10 cellular contexts compared by ENCODE assay signal in the genomic region with DNA sequence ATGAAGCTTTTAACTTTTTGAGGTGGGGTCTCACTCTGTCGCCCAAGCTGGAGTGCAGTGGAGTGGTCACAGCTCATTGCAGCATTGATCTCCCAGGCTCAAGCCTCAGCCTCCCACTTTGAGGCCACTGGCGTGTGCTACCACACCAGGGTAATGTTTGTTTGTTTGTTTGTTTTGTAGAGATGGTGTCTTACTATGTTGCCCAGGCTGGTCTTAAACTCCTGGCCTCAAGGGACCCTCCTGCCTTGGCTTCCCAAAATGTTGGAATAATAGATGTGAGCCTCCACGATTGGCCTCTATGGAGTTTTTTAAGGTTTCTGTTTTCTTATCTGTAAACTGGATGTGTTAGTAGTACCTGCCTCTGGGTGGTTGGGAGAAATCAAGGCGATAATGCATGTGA. TPM values are rescaled to one million over a fixed set of nuclear protein-coding genes. Genes with fewer than 3 reads are reported as not detected.
A peak's percentile ranks its signal among the peaks of the same experiment; 100 is the strongest.
DNase-seq lines count a peak whose midpoint lies in the region; ATAC-seq, FAIRE-seq and TF ChIP-seq lines count a peak whose summit lies in the region.
"Had no signal": no experiment of that assay in that cellular context is flagged by ENCODE, and none has a peak within 500 bp of the region (broad histone marks: within the 10 kb centered on the region; RNA-seq: fewer than 3 reads in every experiment).

No MANE protein-coding gene starts in this region.

- H4K20me1 ChIP-seq in K562 (replicated peaks; ENCODE audit: control insufficient read depth, insufficient read depth, low read length), result peaks cover 54% of the 10 kb centered on the region

- peaks cover 68% of the 10 kb centered on the region for H3K79me2 ChIP-seq in K562 (ENCODE audit: control insufficient read depth, insufficient read depth, low read length)

- H3K9me1 ChIP-seq in K562 (ENCODE audit: control insufficient read depth, insufficient read depth, low read length), result peaks cover 22% of the 10 kb centered on the region

- no peak overlapping the region for H3K4me2 ChIP-seq in K562 (ENCODE audit: insufficient read depth, low read length)

- H3K27me3 ChIP-seq in K562 (ENCODE audit: control insufficient read depth in 2 of 2, insufficient read depth in 2 of 2, low read length in 2 of 2), result no peaks in the 10 kb centered on the region

- peaks cover 48% of the 10 kb centered on the region for H3K36me3 Mint-ChIP-seq in stimulated activated naive CD8-positive, alpha-beta T cell treated with anti-CD3 and anti-CD28 coated beads, Interleukin-15, Interleukin-2, amounts not matched to agents 100 ng/mL and 50 ng/mL, for 24 hours (ENCODE audit: low read depth)
- H3K36me3 Mint-ChIP-seq in nephron progenitor cell (ENCODE audit: low read depth), result peaks cover 29% of the 10 kb centered on the region

- in situ Hi-C loops in K562 (cut with MboI), result no loop called here

- intact Hi-C loops in K562 (cut with micrococcal nuclease), result loop anchor here (2.0 kb wide), 1 partner anchor 14 kb away; no protein-coding TSS in a partner anchor

- peaks cover 86% of the 10 kb centered on the region for H3K4me1 Mint-ChIP-seq in stimulated activated naive CD8-positive, alpha-beta T cell treated with anti-CD3 and anti-CD28 coated beads, Interleukin-15, Interleukin-2, amounts not matched to agents 100 ng/mL and 50 ng/mL, for 24 hours (ENCODE audit: low read depth)
- peaks cover 52% of the 10 kb centered on the region for H3K4me1 Mint-ChIP-seq in nephron progenitor cell

- no TSS peak for BruUV-seq in K562 (replicated peaks; lab: Mats Ljungman, UMichigan)

- H3K4me3 ChIP-seq in K562, result no peak overlapping the region

- TF ChIP-seq RAD21 in K562 (CRISPR knock-in tag; conservative IDR thresholded peaks at IDR 0.05 in 1 of 2, IDR thresholded peaks at IDR 0.05 in 1 of 2), result no peak

- WGBS in K562 (ENCODE audit: insufficient coverage, low coverage, missing lambda C conversion rate), result 72% methylated on average over 4 of the region's 4 CpGs

- peak overlapping the region in 1 of 2 experiments; percentile 16; a peak in 2 of 4 replicates for H3K9ac ChIP-seq in K562 (ENCODE audit: insufficient read depth in 1 of 2, low read depth in 2 of 2, low read length in 2 of 2)

- DNase-seq in stimulated activated naive CD8-positive, alpha-beta T cell treated with anti-CD3 and anti-CD28 coated beads, Interleukin-15, Interleukin-2, amounts not matched to agents 100 U/mL and 50 U/mL, for 24 hours, result no peak
- DNase-seq in K562 (ENCODE audit: extremely low read depth in 1 of 4, low spot score in 3 of 4), result no peak
- DNase-seq in nephron progenitor cell, result no peak
- no peak for DNase-seq in GM12892 (ENCODE audit: insufficient read length)
- no peak for DNase-seq in HPDE6-E6E7 (ENCODE audit: extremely low spot score)
- no peak for DNase-seq in DMS 273 treated with DMSO at 0.1 percent for 48 hours (lab: John Stamatoyannopoulos, UW)
- DNase-seq: NCI-H2107 had no signal

- TF ChIP-seq POLR2A in K562 (conservative IDR thresholded peaks at IDR 0.05) (no peak), GM12892 (IDR thresholded peaks at IDR 0.05; ENCODE audit: low read depth, low read length) (no peak)

- FAIRE-seq in K562 (lab: Jason Lieb, UNC), result no peak
- FAIRE-seq in GM12892 (lab: Jason Lieb, UNC), result no peak

- H3K4me3 Mint-ChIP-seq in stimulated activated naive CD8-positive, alpha-beta T cell treated with anti-CD3 and anti-CD28 coated beads, Interleukin-15, Interleukin-2, amounts not matched to agents 100 ng/mL and 50 ng/mL, for 24 hours, result peak overlapping the region; percentile 61
- no peak overlapping the region for H3K4me3 Mint-ChIP-seq in nephron progenitor cell

- POLR2A ChIA-PET in K562 (lab: Yijun Ruan, JAX), result interaction anchor here (2.2 to 68.9 kb wide), 3 partner anchors 9 to 29 kb away, joined by 10 to 1693 read pairs (median 186); a partner anchor contains a TSS

- H3K9me3 ChIP-seq in K562 (replicated peaks; ENCODE audit: control insufficient read depth, insufficient read depth, low read depth, low read length), result no peaks in the 10 kb centered on the region

- H3K27me3 Mint-ChIP-seq in stimulated activated naive CD8-positive, alpha-beta T cell treated with anti-CD3 and anti-CD28 coated beads, Interleukin-15, Interleukin-2, amounts not matched to agents 100 ng/mL and 50 ng/mL, for 24 hours, result no peaks in the 10 kb centered on the region
- peaks cover 2% of the 10 kb centered on the region for H3K27me3 Mint-ChIP-seq in nephron progenitor cell (ENCODE audit: low read depth, poor library complexity)

- TF ChIP-seq CTCF in K562 (IDR thresholded peaks at IDR 0.05 in 2 of 3, conservative IDR thresholded peaks at IDR 0.05 in 1 of 3; ENCODE audit: insufficient read depth in 2 of 3, low read depth in 1 of 3, low read length in 3 of 3) (no peak), nephron progenitor cell (IDR thresholded peaks at IDR 0.05) (no peak)

- H3K27ac Mint-ChIP-seq in stimulated activated naive CD8-positive, alpha-beta T cell treated with anti-CD3 and anti-CD28 coated beads, Interleukin-15, Interleukin-2, amounts not matched to agents 100 ng/mL and 50 ng/mL, for 24 hours, result peak overlapping the region; percentile 84
- H3K27ac Mint-ChIP-seq in nephron progenitor cell, result peak overlapping the region; percentile 93

- H3K4me1 ChIP-seq in K562 (replicated peaks in 1 of 2; ENCODE audit: control insufficient read depth in 2 of 2, insufficient read depth in 2 of 2, low read length in 2 of 2), result peaks cover 34 to 39% of the 10 kb centered on the region in 2 experiments

- no peak for ATAC-seq in stimulated activated naive CD8-positive, alpha-beta T cell treated with anti-CD3 and anti-CD28 coated beads, Interleukin-15, Interleukin-2, amounts not matched to agents 100 U/mL and 50 U/mL, for 24 hours
- no peak for ATAC-seq in K562
- ATAC-seq in HG03520 (IDR thresholded peaks at IDR 0.05; ENCODE audit: unreplicated experiment), result no peak
- ATAC-seq: esophagus mucosa had no signal

- TF ChIP-seq EP300 in K562 (IDR thresholded peaks at IDR 0.05; ENCODE audit: low read length), result no peak

- H3K27ac ChIP-seq in K562 (ENCODE audit: extremely low read depth, low read depth, low read length), result no peak overlapping the region

- no peak overlapping the region for H2AFZ ChIP-seq in K562 (ENCODE audit: low read depth, low read length)

- no peaks in the 10 kb centered on the region for H3K9me3 Mint-ChIP-seq in stimulated activated naive CD8-positive, alpha-beta T cell treated with anti-CD3 and anti-CD28 coated beads, Interleukin-15, Interleukin-2, amounts not matched to agents 100 ng/mL and 50 ng/mL, for 24 hours
- peaks cover 5% of the 10 kb centered on the region for H3K9me3 Mint-ChIP-seq in nephron progenitor cell

- CTCF ChIA-PET in K562 (lab: Yijun Ruan, JAX; ENCODE audit: low intra/inter-chr PET ratio), result interaction anchor here (0.6 to 1.1 kb wide), 2 partner anchors 15 to 1372 kb away, joined by 3 read pairs; no protein-coding TSS in a partner anchor

- peaks cover 77% of the 10 kb centered on the region for H3K36me3 ChIP-seq in K562 (ENCODE audit: control insufficient read depth, insufficient read depth, low read length)

RNA-seq across cellular contexts. Expression of a gene that starts 41.4 kb away (rescaled TPM):
- total RNA-seq in K562 (2011; cell fraction: chromatin; rRNA removed; ENCODE audit: low replicate concordance), result 482 and 971 TPM in 2 replicates
- total RNA-seq in K562 (2011; cell fraction: nucleolus; rRNA removed), result 663 TPM in 2 replicates
- total RNA-seq in K562 (2011; cell fraction: nucleoplasm; rRNA removed), result 469 and 476 TPM in 2 replicates
- total RNA-seq in K562 (2014; rRNA removed), result 72.6 and 103 TPM in 2 replicates
- total RNA-seq in K562 (2014; rRNA removed; fragmentation: Illumina TruSeq; extraction: Trizol), result 26.1 and 26.4 TPM in 2 replicates
- 59.2 and 60.1 TPM in 2 replicates for total RNA-seq in K562 (2015; rRNA removed; fragmentation: Illumina TruSeq; extraction: Trizol)
- total RNA-seq in K562 (2021), result 264 and 271 TPM in 2 replicates
- polyA plus RNA-seq in K562 (2011; rRNA removed), result 40.4 and 111 TPM in 2 replicates
- 75.5 and 117 TPM in 2 replicates for polyA plus RNA-seq in K562 (2011; cell fraction: cytosol; rRNA removed)
- polyA plus RNA-seq in K562 (2011; cell fraction: nucleus; rRNA removed), result 369 and 471 TPM in 2 replicates
- polyA plus RNA-seq in K562 (2012), result 148 and 229 TPM in 2 replicates
- polyA plus RNA-seq in K562 (2014; fragmentation: Illumina TruSeq; extraction: Trizol), result 76.0 and 122 TPM in 2 replicates
- 1 to 10 TPM; 4.0 to 5.2 TPM for polyA plus RNA-seq in K562 (2014; fragmentation: Nextera tagmentation; extraction: Ambion mirVana)
- 102 and 130 TPM in 2 replicates for polyA plus RNA-seq in K562 (2014; rRNA removed)
- 98.8 and 108 TPM in 2 replicates for polyA minus RNA-seq in K562 (2011; rRNA and poly(A)+ RNA removed)
- 188 and 326 TPM in 2 replicates for polyA minus RNA-seq in K562 (2011; cell fraction: cytosol; rRNA and poly(A)+ RNA removed)
- 310 and 409 TPM in 2 replicates for polyA minus RNA-seq in K562 (2011; cell fraction: nucleus; rRNA and poly(A)+ RNA removed)
- polyA plus RNA-seq in GM12892 (2012; ENCODE audit: missing spikeins), result 23.7 TPM

RNA-seq across cellular contexts. Expression of a gene that starts 53.2 kb away (rescaled TPM):
- 116 and 152 TPM in 2 replicates for total RNA-seq in K562 (2011; cell fraction: chromatin; rRNA removed; ENCODE audit: low replicate concordance)
- 68.5 and 75.0 TPM in 2 replicates for total RNA-seq in K562 (2011; cell fraction: nucleolus; rRNA removed)
- total RNA-seq in K562 (2011; cell fraction: nucleoplasm; rRNA removed), result 88.1 and 101 TPM in 2 replicates
- 15.1 and 15.6 TPM in 2 replicates for total RNA-seq in K562 (2014; rRNA removed)
- total RNA-seq in K562 (2014; rRNA removed; fragmentation: Illumina TruSeq; extraction: Trizol), result 13.5 and 15.3 TPM in 2 replicates
- total RNA-seq in K562 (2015; rRNA removed; fragmentation: Illumina TruSeq; extraction: Trizol), result 15.2 and 15.7 TPM in 2 replicates
- total RNA-seq in K562 (2021), result 20.1 and 21.1 TPM in 2 replicates
- 25.6 and 43.0 TPM in 2 replicates for polyA plus RNA-seq in K562 (2011; rRNA removed)
- polyA plus RNA-seq in K562 (2011; cell fraction: cytosol; rRNA removed), result 24.5 and 36.2 TPM in 2 replicates
- 73.7 and 92.5 TPM in 2 replicates for polyA plus RNA-seq in K562 (2011; cell fraction: nucleus; rRNA removed)
- polyA plus RNA-seq in K562 (2012), result 15.0 and 42.6 TPM in 2 replicates
- 15.4 and 16.5 TPM in 2 replicates for polyA plus RNA-seq in K562 (2014; fragmentation: Illumina TruSeq; extraction: Trizol)
- polyA plus RNA-seq in K562 (2014; fragmentation: Nextera tagmentation; extraction: Ambion mirVana), result 1 to 10 TPM; 1.3 to 1.8 TPM
- 15.8 and 18.6 TPM in 2 replicates for polyA plus RNA-seq in K562 (2014; rRNA removed)
- polyA minus RNA-seq in K562 (2011; rRNA and poly(A)+ RNA removed), result 24.1 and 42.3 TPM in 2 replicates
- polyA minus RNA-seq in K562 (2011; cell fraction: cytosol; rRNA and poly(A)+ RNA removed), result 13.4 and 21.4 TPM in 2 replicates
- polyA minus RNA-seq in K562 (2011; cell fraction: nucleus; rRNA and poly(A)+ RNA removed), result 36.2 and 65.9 TPM in 2 replicates
- 17.4 TPM for polyA plus RNA-seq in GM12892 (2012; ENCODE audit: missing spikeins)
